33 cellular contexts compared by ENCODE assay signal in genomic region chr1:239283229-239283628, GRCh38.
DNase-seq lines count a peak whose midpoint lies in the region; ATAC-seq and TF ChIP-seq lines count a peak whose summit lies in the region.
"Had no signal": no experiment of that assay in that cellular context is flagged by ENCODE, and none has a peak within 500 bp of the region (broad histone marks: within the 10 kb centered on the region; RNA-seq: fewer than 3 reads in every experiment).

No MANE protein-coding gene starts in this region.

- no peaks in the 10 kb centered on the region for H3K36me3 ChIP-seq in neural cell (ENCODE audit: insufficient read depth, low read length)
- H3K36me3 ChIP-seq: BE2C; BLaER1; BLaER1 treated with 17β-estradiol and CSF1 and Interleukin-3, amounts not matched to agents 10 nM and 100 nM had no signal

- no peaks in the 10 kb centered on the region for H3F3A ChIP-seq in neural cell (ENCODE audit: insufficient read depth, low read length, poor library complexity, severe bottlenecking)

- no peak overlapping the region for H3K9ac ChIP-seq in neural cell (ENCODE audit: low read length)
- H3K9ac ChIP-seq: BLaER1; BLaER1 treated with 17β-estradiol and CSF1 and Interleukin-3, amounts not matched to agents 10 nM and 100 nM had no signal

- H3K27ac ChIP-seq in neural cell (ENCODE audit: low read length), result no peak overlapping the region
- H3K27ac ChIP-seq: 22Rv1; A549; BLaER1; BLaER1 treated with 17β-estradiol and CSF1 and Interleukin-3, amounts not matched to agents 10 nM and 100 nM; C4-2B had no signal

- no peak overlapping the region for H2AFZ ChIP-seq in neural cell (ENCODE audit: low read depth, low read length)

- H3K27me3 ChIP-seq in neural cell (ENCODE audit: insufficient read depth, low read depth, low read length), result no peaks in the 10 kb centered on the region
- H3K27me3 ChIP-seq: BE2C; BLaER1; BLaER1 treated with 17β-estradiol and CSF1 and Interleukin-3, amounts not matched to agents 10 nM and 100 nM had no signal

- no peaks in the 10 kb centered on the region for H4K20me1 ChIP-seq in neural cell (ENCODE audit: insufficient read depth)
- H4K20me1 ChIP-seq: BLaER1; BLaER1 treated with 17β-estradiol and CSF1 and Interleukin-3, amounts not matched to agents 10 nM and 100 nM had no signal

- H3K9me3 ChIP-seq in neural cell (ENCODE audit: low read length), result no peaks in the 10 kb centered on the region
- H3K9me3 ChIP-seq: A549; BE2C; BLaER1; BLaER1 treated with 17β-estradiol and CSF1 and Interleukin-3, amounts not matched to agents 10 nM and 100 nM; Caco-2 had no signal

- peak; percentile 55 for TF ChIP-seq EP300 in neural cell (conservative IDR thresholded peaks at IDR 0.05; ENCODE audit: poor library complexity, severe bottlenecking)

- TF ChIP-seq RAD21 in neural cell (conservative IDR thresholded peaks at IDR 0.05), result no peak

- no peak for TF ChIP-seq CTCF in neural cell (IDR thresholded peaks at IDR 0.05; ENCODE audit: poor library complexity, severe bottlenecking)

- DNase-seq in NCI-H1417 (lab: John Stamatoyannopoulos, UW) (peak in 2 of 3 experiments; percentile 30 to 82), NCI-H1417 treated with DMSO at 0.1 percent for 48 hours (lab: John Stamatoyannopoulos, UW) (no peak), NCI-H748 (lab: John Stamatoyannopoulos, UW; ENCODE audit: unreplicated experiment) (peak; percentile 43), NCI-H748 treated with DMSO at 0.1 percent for 48 hours (lab: John Stamatoyannopoulos, UW) (no peak), NCI-H1930 (lab: John Stamatoyannopoulos, UW) (peak; percentile 4 to 15)
- DNase-seq in stimulated activated CD4-positive, alpha-beta T cell treated with anti-CD3 and anti-CD28 coated beads, Interleukin-2, amount 100 ng/mL, for 24 hours, result no peak
- DNase-seq: 8988T; ACHN; AML-193; BE2C; C1 segment of cervical spinal cord; Caco-2; Calu3; CD4-positive, alpha-beta memory T cell; CD4-positive, alpha-beta T cell; CD4-positive, CD25-positive, alpha-beta regulatory T cell; CD8-positive, alpha-beta memory T cell; CD8-positive, alpha-beta T cell; COR-L47; DMS 273 treated with DMSO at 0.1 percent for 48 hours; DMS153; DMS53; DMS79; DMS79 treated with DMSO at 0.1 percent for 48 hours; DND-41; EL had no signal

- no peak overlapping the region for H3K4me2 ChIP-seq in neural cell (ENCODE audit: low read length)
- H3K4me2 ChIP-seq: A549; BLaER1; BLaER1 treated with 17β-estradiol and CSF1 and Interleukin-3, amounts not matched to agents 10 nM and 100 nM had no signal

- H3K79me2 ChIP-seq in neural cell (replicated peaks; ENCODE audit: insufficient read depth, low read length), result no peaks in the 10 kb centered on the region

- no peak overlapping the region for H3K4me3 ChIP-seq in neural cell (ENCODE audit: low read length)
- H3K4me3 ChIP-seq: A549; BLaER1; BLaER1 treated with 17β-estradiol and CSF1 and Interleukin-3, amounts not matched to agents 10 nM and 100 nM had no signal

- no peaks in the 10 kb centered on the region for H3K9me2 ChIP-seq in neural cell (ENCODE audit: insufficient read depth, low read length)

- no peak for ATAC-seq in GM21381 (IDR thresholded peaks at IDR 0.05; ENCODE audit: unreplicated experiment)
- ATAC-seq: A549; CD8-positive, alpha-beta T cell had no signal

TF ChIP-seq in neural cell, 6 proteins besides CTCF, POLR2A, EP300 and RAD21:
- peak; percentile 90 for TF ChIP-seq POLR2AphosphoS5 (IDR thresholded peaks at IDR 0.05)
- TF ChIP-seq TAF1 (IDR thresholded peaks at IDR 0.05; ENCODE audit: low read depth), result no peak
- TF ChIP-seq SMC3 (conservative IDR thresholded peaks at IDR 0.05; ENCODE audit: poor library complexity), result no peak
- TF ChIP-seq MXI1 (conservative IDR thresholded peaks at IDR 0.05; ENCODE audit: poor library complexity, severe bottlenecking), result no peak
- peak; percentile 70 for TF ChIP-seq REST (IDR thresholded peaks at IDR 0.05; ENCODE audit: borderline replicate concordance)
- TF ChIP-seq EZH2 (IDR thresholded peaks at IDR 0.05; ENCODE audit: borderline replicate concordance, insufficient read depth, low read length, poor library complexity, severe bottlenecking), result no peak

Comparison
In these comparisons a context has a peak if more than half of its experiments do, and no peak if none do; other contexts are left out.
1. DNase-seq: peak in NCI-H1417 (2 of 3), NCI-H748 (single experiment) and NCI-H1930 (2 of 2); none in NCI-H1417 treated with DMSO at 0.1 percent for 48 hours (single experiment), NCI-H748 treated with DMSO at 0.1 percent for 48 hours (single experiment) and stimulated activated CD4-positive, alpha-beta T cell treated with anti-CD3 and anti-CD28 coated beads, Interleukin-2, amount 100 ng/mL, for 24 hours (0 of 2).